Comparison of ENCODE assay signal across 2 cellular contexts in the genomic region with DNA sequence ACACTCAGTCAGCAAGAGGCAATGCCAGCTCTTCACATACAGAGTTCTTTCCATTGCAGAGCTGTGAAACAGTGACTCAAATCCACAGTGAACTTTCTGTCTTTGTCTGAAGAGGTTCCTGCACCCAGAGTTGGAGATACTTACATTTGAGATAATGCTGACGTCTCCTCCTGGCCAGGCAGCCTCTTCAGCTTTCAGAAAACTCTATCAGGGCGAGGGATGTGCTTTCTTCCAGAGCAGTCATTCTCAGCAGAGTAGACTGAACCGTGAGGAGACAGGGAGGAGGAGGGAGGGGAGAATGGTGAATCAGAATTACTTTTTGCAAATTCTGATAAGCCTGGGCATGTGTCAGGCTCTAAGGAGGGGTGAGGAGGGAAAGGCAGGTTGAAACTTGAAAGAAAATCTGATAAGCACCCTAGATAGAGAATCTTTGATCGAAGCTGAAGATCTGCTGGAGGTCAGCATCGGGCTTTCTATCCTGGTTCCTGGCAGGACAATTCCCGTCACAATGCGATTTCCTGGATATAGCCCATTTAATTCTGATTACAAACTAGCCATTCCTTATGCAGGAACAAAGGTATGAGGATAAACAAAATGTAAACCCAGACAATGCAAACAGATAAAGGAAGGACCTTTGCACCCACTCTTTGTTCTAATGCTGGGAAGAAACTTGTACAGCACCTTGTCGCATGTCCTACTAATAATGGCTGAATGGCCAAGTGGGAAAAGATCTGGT.
TF ChIP-seq lines count a peak whose summit lies in the region.

No MANE protein-coding gene starts in this region.

TF ChIP-seq in A549, 52 proteins besides CTCF, POLR2A, EP300 and RAD21 (continued from another document):
- TF ChIP-seq TP53 (CRISPR knock-in tag; IDR thresholded peaks at IDR 0.05) (no peak), PHF8 (IDR thresholded peaks at IDR 0.05; ENCODE audit: borderline replicate concordance, low read depth) (no peak), RFX5 (IDR thresholded peaks at IDR 0.05) (no peak), CHD2 (IDR thresholded peaks at IDR 0.05; ENCODE audit: low read length, partially characterized antibody) (no peak), FOSL2 (IDR thresholded peaks at IDR 0.05) (no peak), FOSL2 (CRISPR knock-in tag; IDR thresholded peaks at IDR 0.05) (no peak), HEYL (CRISPR knock-in tag; IDR thresholded peaks at IDR 0.05) (no peak), HOXA7 (CRISPR knock-in tag; IDR thresholded peaks at IDR 0.05) (no peak), CHD4 (IDR thresholded peaks at IDR 0.05; ENCODE audit: borderline replicate concordance) (no peak), NFE2L2 (conservative IDR thresholded peaks at IDR 0.05; ENCODE audit: low read length) (no peak), MAZ (IDR thresholded peaks at IDR 0.05; ENCODE audit: borderline replicate concordance, low read depth, low read length) (no peak), KDM5A (IDR thresholded peaks at IDR 0.05) (no peak), MAFK (IDR thresholded peaks at IDR 0.05; ENCODE audit: partially characterized antibody) (no peak), FOXS1 (CRISPR knock-in tag; IDR thresholded peaks at IDR 0.05) (no peak)
- TF ChIP-seq, protein P1, sequence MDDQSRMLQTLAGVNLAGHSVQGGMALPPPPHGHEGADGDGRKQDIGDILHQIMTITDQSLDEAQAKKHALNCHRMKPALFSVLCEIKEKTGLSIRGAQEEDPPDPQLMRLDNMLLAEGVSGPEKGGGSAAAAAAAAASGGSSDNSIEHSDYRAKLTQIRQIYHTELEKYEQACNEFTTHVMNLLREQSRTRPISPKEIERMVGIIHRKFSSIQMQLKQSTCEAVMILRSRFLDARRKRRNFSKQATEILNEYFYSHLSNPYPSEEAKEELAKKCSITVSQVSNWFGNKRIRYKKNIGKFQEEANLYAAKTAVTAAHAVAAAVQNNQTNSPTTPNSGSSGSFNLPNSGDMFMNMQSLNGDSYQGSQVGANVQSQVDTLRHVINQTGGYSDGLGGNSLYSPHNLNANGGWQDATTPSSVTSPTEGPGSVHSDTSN (IDR thresholded peaks at IDR 0.05) = no peak
- TF ChIP-seq, protein P2, sequence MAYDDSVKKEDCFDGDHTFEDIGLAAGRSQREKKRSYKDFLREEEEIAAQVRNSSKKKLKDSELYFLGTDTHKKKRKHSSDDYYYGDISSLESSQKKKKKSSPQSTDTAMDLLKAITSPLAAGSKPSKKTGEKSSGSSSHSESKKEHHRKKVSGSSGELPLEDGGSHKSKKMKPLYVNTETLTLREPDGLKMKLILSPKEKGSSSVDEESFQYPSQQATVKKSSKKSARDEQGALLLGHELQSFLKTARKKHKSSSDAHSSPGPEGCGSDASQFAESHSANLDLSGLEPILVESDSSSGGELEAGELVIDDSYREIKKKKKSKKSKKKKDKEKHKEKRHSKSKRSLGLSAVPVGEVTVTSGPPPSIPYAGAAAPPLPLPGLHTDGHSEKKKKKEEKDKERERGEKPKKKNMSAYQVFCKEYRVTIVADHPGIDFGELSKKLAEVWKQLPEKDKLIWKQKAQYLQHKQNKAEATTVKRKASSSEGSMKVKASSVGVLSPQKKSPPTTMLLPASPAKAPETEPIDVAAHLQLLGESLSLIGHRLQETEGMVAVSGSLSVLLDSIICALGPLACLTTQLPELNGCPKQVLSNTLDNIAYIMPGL (CRISPR knock-in tag; IDR thresholded peaks at IDR 0.05; ENCODE audit: borderline replicate concordance) = no peak
- TF ChIP-seq, protein P3, sequence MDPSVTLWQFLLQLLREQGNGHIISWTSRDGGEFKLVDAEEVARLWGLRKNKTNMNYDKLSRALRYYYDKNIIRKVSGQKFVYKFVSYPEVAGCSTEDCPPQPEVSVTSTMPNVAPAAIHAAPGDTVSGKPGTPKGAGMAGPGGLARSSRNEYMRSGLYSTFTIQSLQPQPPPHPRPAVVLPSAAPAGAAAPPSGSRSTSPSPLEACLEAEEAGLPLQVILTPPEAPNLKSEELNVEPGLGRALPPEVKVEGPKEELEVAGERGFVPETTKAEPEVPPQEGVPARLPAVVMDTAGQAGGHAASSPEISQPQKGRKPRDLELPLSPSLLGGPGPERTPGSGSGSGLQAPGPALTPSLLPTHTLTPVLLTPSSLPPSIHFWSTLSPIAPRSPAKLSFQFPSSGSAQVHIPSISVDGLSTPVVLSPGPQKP (IDR thresholded peaks at IDR 0.05; ENCODE audit: low read depth, low read length) = no peak

TF ChIP-seq in GM23338, 12 proteins besides CTCF, POLR2A, EP300 and RAD21:
- TF ChIP-seq EZH2phosphoT487 (IDR thresholded peaks at IDR 0.05; ENCODE audit: unreplicated experiment) = no peak
- no peak for TF ChIP-seq STAT1 (IDR thresholded peaks at IDR 0.05; ENCODE audit: unreplicated experiment)
- TF ChIP-seq POLR2AphosphoS5 (IDR thresholded peaks at IDR 0.05; ENCODE audit: low read depth) = no peak
- TF ChIP-seq ZNF331 (CRISPR knock-in tag; IDR thresholded peaks at IDR 0.05; ENCODE audit: low read depth) = no peak
- TF ChIP-seq JUNB (IDR thresholded peaks at IDR 0.05; ENCODE audit: unreplicated experiment) = no peak
- TF ChIP-seq NANOG (IDR thresholded peaks at IDR 0.05; ENCODE audit: borderline replicate concordance) = no peak
- TF ChIP-seq, protein P4, sequence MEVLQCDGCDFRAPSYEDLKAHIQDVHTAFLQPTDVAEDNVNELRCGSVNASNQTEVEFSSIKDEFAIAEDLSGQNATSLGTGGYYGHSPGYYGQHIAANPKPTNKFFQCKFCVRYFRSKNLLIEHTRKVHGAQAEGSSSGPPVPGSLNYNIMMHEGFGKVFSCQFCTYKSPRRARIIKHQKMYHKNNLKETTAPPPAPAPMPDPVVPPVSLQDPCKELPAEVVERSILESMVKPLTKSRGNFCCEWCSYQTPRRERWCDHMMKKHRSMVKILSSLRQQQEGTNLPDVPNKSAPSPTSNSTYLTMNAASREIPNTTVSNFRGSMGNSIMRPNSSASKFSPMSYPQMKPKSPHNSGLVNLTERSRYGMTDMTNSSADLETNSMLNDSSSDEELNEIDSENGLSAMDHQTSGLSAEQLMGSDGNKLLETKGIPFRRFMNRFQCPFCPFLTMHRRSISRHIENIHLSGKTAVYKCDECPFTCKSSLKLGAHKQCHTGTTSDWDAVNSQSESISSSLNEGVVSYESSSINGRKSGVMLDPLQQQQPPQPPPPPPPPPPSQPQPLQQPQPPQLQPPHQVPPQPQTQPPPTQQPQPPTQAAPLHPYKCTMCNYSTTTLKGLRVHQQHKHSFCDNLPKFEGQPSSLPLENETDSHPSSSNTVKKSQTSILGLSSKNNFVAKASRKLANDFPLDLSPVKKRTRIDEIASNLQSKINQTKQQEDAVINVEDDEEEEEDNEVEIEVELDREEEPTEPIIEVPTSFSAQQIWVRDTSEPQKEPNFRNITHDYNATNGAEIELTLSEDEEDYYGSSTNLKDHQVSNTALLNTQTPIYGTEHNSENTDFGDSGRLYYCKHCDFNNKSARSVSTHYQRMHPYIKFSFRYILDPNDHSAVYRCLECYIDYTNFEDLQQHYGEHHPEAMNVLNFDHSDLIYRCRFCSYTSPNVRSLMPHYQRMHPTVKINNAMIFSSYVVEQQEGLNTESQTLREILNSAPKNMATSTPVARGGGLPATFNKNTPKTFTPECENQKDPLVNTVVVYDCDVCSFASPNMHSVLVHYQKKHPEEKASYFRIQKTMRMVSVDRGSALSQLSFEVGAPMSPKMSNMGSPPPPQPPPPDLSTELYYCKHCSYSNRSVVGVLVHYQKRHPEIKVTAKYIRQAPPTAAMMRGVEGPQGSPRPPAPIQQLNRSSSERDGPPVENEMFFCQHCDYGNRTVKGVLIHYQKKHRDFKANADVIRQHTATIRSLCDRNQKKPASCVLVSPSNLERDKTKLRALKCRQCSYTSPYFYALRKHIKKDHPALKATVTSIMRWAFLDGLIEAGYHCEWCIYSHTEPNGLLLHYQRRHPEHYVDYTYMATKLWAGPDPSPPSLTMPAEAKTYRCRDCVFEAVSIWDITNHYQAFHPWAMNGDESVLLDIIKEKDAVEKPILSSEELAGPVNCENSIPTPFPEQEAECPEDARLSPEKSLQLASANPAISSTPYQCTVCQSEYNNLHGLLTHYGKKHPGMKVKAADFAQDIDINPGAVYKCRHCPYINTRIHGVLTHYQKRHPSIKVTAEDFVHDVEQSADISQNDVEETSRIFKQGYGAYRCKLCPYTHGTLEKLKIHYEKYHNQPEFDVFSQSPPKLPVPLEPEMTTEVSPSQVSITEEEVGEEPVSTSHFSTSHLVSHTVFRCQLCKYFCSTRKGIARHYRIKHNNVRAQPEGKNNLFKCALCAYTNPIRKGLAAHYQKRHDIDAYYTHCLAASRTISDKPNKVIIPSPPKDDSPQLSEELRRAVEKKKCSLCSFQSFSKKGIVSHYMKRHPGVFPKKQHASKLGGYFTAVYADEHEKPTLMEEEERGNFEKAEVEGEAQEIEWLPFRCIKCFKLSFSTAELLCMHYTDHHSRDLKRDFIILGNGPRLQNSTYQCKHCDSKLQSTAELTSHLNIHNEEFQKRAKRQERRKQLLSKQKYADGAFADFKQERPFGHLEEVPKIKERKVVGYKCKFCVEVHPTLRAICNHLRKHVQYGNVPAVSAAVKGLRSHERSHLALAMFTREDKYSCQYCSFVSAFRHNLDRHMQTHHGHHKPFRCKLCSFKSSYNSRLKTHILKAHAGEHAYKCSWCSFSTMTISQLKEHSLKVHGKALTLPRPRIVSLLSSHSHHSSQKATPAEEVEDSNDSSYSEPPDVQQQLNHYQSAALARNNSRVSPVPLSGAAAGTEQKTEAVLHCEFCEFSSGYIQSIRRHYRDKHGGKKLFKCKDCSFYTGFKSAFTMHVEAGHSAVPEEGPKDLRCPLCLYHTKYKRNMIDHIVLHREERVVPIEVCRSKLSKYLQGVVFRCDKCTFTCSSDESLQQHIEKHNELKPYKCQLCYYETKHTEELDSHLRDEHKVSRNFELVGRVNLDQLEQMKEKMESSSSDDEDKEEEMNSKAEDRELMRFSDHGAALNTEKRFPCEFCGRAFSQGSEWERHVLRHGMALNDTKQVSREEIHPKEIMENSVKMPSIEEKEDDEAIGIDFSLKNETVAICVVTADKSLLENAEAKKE (CRISPR knock-in tag; IDR thresholded peaks at IDR 0.05) = no peak
- TF ChIP-seq CREB1 (CRISPR knock-in tag; IDR thresholded peaks at IDR 0.05; ENCODE audit: low read depth) = no peak
- no peak for TF ChIP-seq ZNF114 (CRISPR knock-in tag; IDR thresholded peaks at IDR 0.05)
- no peak for TF ChIP-seq EZH2 (IDR thresholded peaks at IDR 0.05; ENCODE audit: low read depth, unreplicated experiment)
- TF ChIP-seq, protein P5, sequence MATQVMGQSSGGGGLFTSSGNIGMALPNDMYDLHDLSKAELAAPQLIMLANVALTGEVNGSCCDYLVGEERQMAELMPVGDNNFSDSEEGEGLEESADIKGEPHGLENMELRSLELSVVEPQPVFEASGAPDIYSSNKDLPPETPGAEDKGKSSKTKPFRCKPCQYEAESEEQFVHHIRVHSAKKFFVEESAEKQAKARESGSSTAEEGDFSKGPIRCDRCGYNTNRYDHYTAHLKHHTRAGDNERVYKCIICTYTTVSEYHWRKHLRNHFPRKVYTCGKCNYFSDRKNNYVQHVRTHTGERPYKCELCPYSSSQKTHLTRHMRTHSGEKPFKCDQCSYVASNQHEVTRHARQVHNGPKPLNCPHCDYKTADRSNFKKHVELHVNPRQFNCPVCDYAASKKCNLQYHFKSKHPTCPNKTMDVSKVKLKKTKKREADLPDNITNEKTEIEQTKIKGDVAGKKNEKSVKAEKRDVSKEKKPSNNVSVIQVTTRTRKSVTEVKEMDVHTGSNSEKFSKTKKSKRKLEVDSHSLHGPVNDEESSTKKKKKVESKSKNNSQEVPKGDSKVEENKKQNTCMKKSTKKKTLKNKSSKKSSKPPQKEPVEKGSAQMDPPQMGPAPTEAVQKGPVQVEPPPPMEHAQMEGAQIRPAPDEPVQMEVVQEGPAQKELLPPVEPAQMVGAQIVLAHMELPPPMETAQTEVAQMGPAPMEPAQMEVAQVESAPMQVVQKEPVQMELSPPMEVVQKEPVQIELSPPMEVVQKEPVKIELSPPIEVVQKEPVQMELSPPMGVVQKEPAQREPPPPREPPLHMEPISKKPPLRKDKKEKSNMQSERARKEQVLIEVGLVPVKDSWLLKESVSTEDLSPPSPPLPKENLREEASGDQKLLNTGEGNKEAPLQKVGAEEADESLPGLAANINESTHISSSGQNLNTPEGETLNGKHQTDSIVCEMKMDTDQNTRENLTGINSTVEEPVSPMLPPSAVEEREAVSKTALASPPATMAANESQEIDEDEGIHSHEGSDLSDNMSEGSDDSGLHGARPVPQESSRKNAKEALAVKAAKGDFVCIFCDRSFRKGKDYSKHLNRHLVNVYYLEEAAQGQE (IDR thresholded peaks at IDR 0.05; ENCODE audit: unreplicated experiment) = no peak
- TF ChIP-seq, protein P6, sequence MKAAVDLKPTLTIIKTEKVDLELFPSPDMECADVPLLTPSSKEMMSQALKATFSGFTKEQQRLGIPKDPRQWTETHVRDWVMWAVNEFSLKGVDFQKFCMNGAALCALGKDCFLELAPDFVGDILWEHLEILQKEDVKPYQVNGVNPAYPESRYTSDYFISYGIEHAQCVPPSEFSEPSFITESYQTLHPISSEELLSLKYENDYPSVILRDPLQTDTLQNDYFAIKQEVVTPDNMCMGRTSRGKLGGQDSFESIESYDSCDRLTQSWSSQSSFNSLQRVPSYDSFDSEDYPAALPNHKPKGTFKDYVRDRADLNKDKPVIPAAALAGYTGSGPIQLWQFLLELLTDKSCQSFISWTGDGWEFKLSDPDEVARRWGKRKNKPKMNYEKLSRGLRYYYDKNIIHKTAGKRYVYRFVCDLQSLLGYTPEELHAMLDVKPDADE (IDR thresholded peaks at IDR 0.05) = no peak
